Comparison of ENCODE assay signal across 7 cellular contexts in genomic region chr17:72122668-72123495, GRCh38. TPM values are rescaled to one million over a fixed set of nuclear protein-coding genes. Genes with fewer than 3 reads are reported as not detected.
A peak's percentile ranks its signal among the peaks of the same experiment; 100 is the strongest.
DNase-seq lines count a peak whose midpoint lies in the region; ATAC-seq and TF ChIP-seq lines count a peak whose summit lies in the region.

No MANE protein-coding gene starts in this region.

- peak overlapping the region; percentile 22 for H3K4me3 Mint-ChIP-seq in T-helper 17 cell

- H3K27ac ChIP-seq in right atrium auricular region (peak overlapping the region; percentile 72 to 78), skeletal muscle tissue (ENCODE audit: low read depth, low read length) (no peak overlapping the region)
- no peak overlapping the region for H3K27ac ChIP-seq in effector memory CD4-positive, alpha-beta T cell (ENCODE audit: insufficient read depth, low read length, poor library complexity, severe bottlenecking)

- peaks cover 10% of the 10 kb centered on the region for H3K36me3 Mint-ChIP-seq in T-helper 17 cell (ENCODE audit: low read depth)

- H3K4me3 ChIP-seq in right atrium auricular region (peak overlapping the region; percentile 54 to 56), skeletal muscle tissue (ENCODE audit: low read length in 3 of 3) (peak overlapping the region; percentile 51 to 91 (median 91))
- no peak overlapping the region for H3K4me3 ChIP-seq in effector memory CD4-positive, alpha-beta T cell (ENCODE audit: insufficient read depth, low read depth, low read length, poor library complexity, severe bottlenecking)

- H3K27me3 ChIP-seq in right atrium auricular region (peaks cover 3 to 10% of the 10 kb centered on the region in 2 donors), skeletal muscle tissue (ENCODE audit: control insufficient read depth in 3 of 3, insufficient read depth in 3 of 3, low read length in 3 of 3) (peaks cover 12 to 17% (median 13%) of the 10 kb centered on the region in 3 donors)
- H3K27me3 ChIP-seq in effector memory CD4-positive, alpha-beta T cell (replicated peaks; ENCODE audit: control insufficient read depth, insufficient read depth, low read length, poor library complexity, severe bottlenecking) = peaks cover 16% of the 10 kb centered on the region

- H3K4me1 ChIP-seq in right atrium auricular region (peaks cover 0 to 54% of the 10 kb centered on the region in 2 donors), skeletal muscle tissue (ENCODE audit: control insufficient read depth in 3 of 3, insufficient read depth in 3 of 3, low read length in 3 of 3) (peaks cover 23 to 38% (median 33%) of the 10 kb centered on the region in 3 donors)
- peaks cover 4% of the 10 kb centered on the region for H3K4me1 ChIP-seq in effector memory CD4-positive, alpha-beta T cell (ENCODE audit: control insufficient read depth, insufficient read depth, low read length, poor library complexity, severe bottlenecking)

- DNase-seq in GM20000 (ENCODE audit: low spot score) (peak; percentile 80), T-helper 17 cell (no peak), right atrium auricular region (ENCODE audit: low spot score) (no peak)
- no peak for DNase-seq in effector memory CD4-positive, alpha-beta T cell

- peaks cover 43% of the 10 kb centered on the region for H3K27me3 Mint-ChIP-seq in T-helper 17 cell

- TF ChIP-seq CTCF in GM20000 (IDR thresholded peaks at IDR 0.05; ENCODE audit: extremely low read depth, missing control alignments) (no peak), right atrium auricular region (IDR thresholded peaks at IDR 0.05) (no peak)

- H3K27ac Mint-ChIP-seq in T-helper 17 cell = no peak overlapping the region

- no peaks in the 10 kb centered on the region for H3K9me3 ChIP-seq in T-helper 17 cell (ENCODE audit: control insufficient read depth, low read length, poor library complexity, severe bottlenecking)
- no peaks in the 10 kb centered on the region for H3K9me3 ChIP-seq in right atrium auricular region
- no peaks in the 10 kb centered on the region for H3K9me3 ChIP-seq in skeletal muscle tissue (ENCODE audit: control insufficient read depth in 3 of 3, low read length in 3 of 3)
- no peaks in the 10 kb centered on the region for H3K9me3 ChIP-seq in effector memory CD4-positive, alpha-beta T cell (ENCODE audit: control insufficient read depth, low read length)

- ATAC-seq in T-helper 17 cell (no peak), GM19452 (IDR thresholded peaks at IDR 0.05; ENCODE audit: unreplicated experiment) (no peak), GM19397 (IDR thresholded peaks at IDR 0.05; ENCODE audit: unreplicated experiment) (no peak)

- no peaks in the 10 kb centered on the region for H3K36me3 ChIP-seq in right atrium auricular region
- H3K36me3 ChIP-seq in skeletal muscle tissue (ENCODE audit: control insufficient read depth in 3 of 3, insufficient read depth in 3 of 3, low read length in 3 of 3) = peaks cover 0 to 12% (median 3%) of the 10 kb centered on the region in 3 donors
- H3K36me3 ChIP-seq in effector memory CD4-positive, alpha-beta T cell (ENCODE audit: control insufficient read depth, insufficient read depth, low read length) = no peaks in the 10 kb centered on the region

- H3K9ac ChIP-seq in skeletal muscle tissue (ENCODE audit: low read depth in 1 of 3, low read length in 3 of 3) = peak overlapping the region in 2 of 3 donors; percentile 34 to 74

- peaks cover 6% of the 10 kb centered on the region for H3K4me1 Mint-ChIP-seq in T-helper 17 cell

RNA-seq across cellular contexts. Expression of gene SOX9, which starts 2.1 kb away (rescaled TPM):
- total RNA-seq in T-helper 17 cell (not detected), right atrium auricular region (10 to 100 TPM in 1 of 2 donors, 1 to 10 TPM in 1; 7.0 to 20.6 TPM), skeletal muscle tissue (6.3 TPM)

Comparison
In these comparisons a context has a peak if more than half of its experiments do, and no peak if none do; other contexts are left out.
1. H3K27ac ChIP-seq: peak in right atrium auricular region (2 of 2); none in skeletal muscle tissue (single experiment) and effector memory CD4-positive, alpha-beta T cell (single experiment).